In genomic region chr1:44855742-44856141, GRCh38 we compare ENCODE assay signal across 35 cellular contexts. TPM values are rescaled to one million over a fixed set of nuclear protein-coding genes. Genes with fewer than 3 reads are reported as not detected.
"Had no signal": no experiment of that assay in that cellular context is flagged by ENCODE, and none has a peak within 500 bp of the region (broad histone marks: within the 10 kb centered on the region; RNA-seq: fewer than 3 reads in every experiment).

No MANE protein-coding gene starts in this region.

- H3K4me3 ChIP-seq: adrenal gland, esophagus muscularis mucosa, pancreas, prostate gland, sigmoid colon, smooth muscle cell had no signal

- H3K9me3 ChIP-seq: adrenal gland, esophagus muscularis mucosa, neutrophil, pancreas, prostate gland, sigmoid colon had no signal

- DNase-seq: activated CD4-positive, alpha-beta T cell treated with anti-CD3 and anti-CD28 coated beads for 4 hours; activated CD4-positive, alpha-beta T cell treated with anti-CD3 and anti-CD28 coated beads, Interleukin-2, amount 50 U/mL, for 4 hours; activated effector memory CD4-positive, alpha-beta T cell treated with Interleukin-2 at 50 U/mL for 16 hours; activated naive CD4-positive, alpha-beta T cell treated with Interleukin-2 at 50 U/mL for 16 hours; activated naive CD8-positive, alpha-beta T cell treated with anti-CD3 and anti-CD28 coated beads for 36 hours; adrenal gland; cortex of kidney; foreskin melanocyte; glutamatergic neuron; islet precursor cell; left cardiac atrium; mesenchymal stem cell; nephron progenitor cell; pancreas; retina; sigmoid colon; stimulated activated CD4-positive, alpha-beta T cell treated with anti-CD3 and anti-CD28 coated beads, Interleukin-1b, Interleukin-23, amount 100 ng/mL, for 48 hours; stimulated activated CD4-positive, alpha-beta T cell treated with anti-CD3 and anti-CD28 coated beads, Interleukin-4, amount 100 ng/mL, for 4 hours; stimulated activated CD8-positive, alpha-beta memory T cell treated with anti-CD3 and anti-CD28 coated beads, Interleukin-4, amount 100 ng/mL, for 48 hours; stimulated activated naive CD8-positive, alpha-beta T cell treated with anti-CD3 and anti-CD28 coated beads, Interleukin-15, amount 100 ng/mL, for 72 hours; SW 1271; T-helper 9 cell had no signal

- H3K27me3 ChIP-seq: adrenal gland, esophagus muscularis mucosa, neutrophil, pancreas, sigmoid colon had no signal

- H3K4me1 Mint-ChIP-seq: brain; nephron progenitor cell; stimulated activated naive CD8-positive, alpha-beta T cell treated with anti-CD3 and anti-CD28 coated beads, Interleukin-15, amount 100 ng/mL, for 72 hours had no signal

- H3K9me3 Mint-ChIP-seq: activated naive CD8-positive, alpha-beta T cell treated with anti-CD3 and anti-CD28 coated beads for 36 hours; brain; nephron progenitor cell; stimulated activated memory B cell treated with anti-CD40 and anti-IgM and Interleukin-4, amounts not matched to agents 10 μg/mL and 1 μg/mL and 100 μg/mL, for 72 hours; stimulated activated naive CD8-positive, alpha-beta T cell treated with anti-CD3 and anti-CD28 coated beads, Interleukin-15, amount 100 ng/mL, for 72 hours; T-helper 1 cell treated with Interleukin-12 subunit alpha and Interleukin-12 subunit beta and Interleukin-4 antibody, amounts not matched to agents 30 μg/mL and 1 μg/mL, for 36 hours; type B pancreatic cell had no signal

- H3K36me3 ChIP-seq: neutrophil, pancreas, prostate gland had no signal

- FAIRE-seq: endothelial cell of umbilical vein, pancreas, TTC549 had no signal

- H3K27me3 Mint-ChIP-seq: activated naive CD8-positive, alpha-beta T cell treated with anti-CD3 and anti-CD28 coated beads for 36 hours; stimulated activated memory B cell treated with anti-CD40 and anti-IgM and Interleukin-4, amounts not matched to agents 10 μg/mL and 1 μg/mL and 100 μg/mL, for 72 hours; stimulated activated naive CD8-positive, alpha-beta T cell treated with anti-CD3 and anti-CD28 coated beads, Interleukin-15, amount 100 ng/mL, for 72 hours; type B pancreatic cell had no signal

- H3K27ac Mint-ChIP-seq: activated naive CD8-positive, alpha-beta T cell treated with anti-CD3 and anti-CD28 coated beads for 36 hours; nephron progenitor cell; stimulated activated memory B cell treated with anti-CD40 and anti-IgM and Interleukin-4, amounts not matched to agents 10 μg/mL and 1 μg/mL and 100 μg/mL, for 72 hours; T-helper 1 cell treated with Interleukin-12 subunit alpha and Interleukin-12 subunit beta and Interleukin-4 antibody, amounts not matched to agents 30 μg/mL and 1 μg/mL, for 36 hours; type B pancreatic cell had no signal

- ATAC-seq: left cardiac atrium; stimulated activated memory B cell treated with anti-CD40 and anti-IgM and Interleukin-4, amounts not matched to agents 10 μg/mL and 1 μg/mL and 100 μg/mL, for 72 hours; stimulated activated naive CD8-positive, alpha-beta T cell treated with anti-CD3 and anti-CD28 coated beads, Interleukin-15, amount 100 ng/mL, for 72 hours had no signal

- H3K27ac ChIP-seq: adrenal gland, esophagus muscularis mucosa, neutrophil, pancreas, prostate gland, sigmoid colon, VCaP had no signal

- H3K4me1 ChIP-seq: pancreas, prostate gland, sigmoid colon had no signal

- H3K4me2 ChIP-seq: smooth muscle cell had no signal

- H3K4me3 Mint-ChIP-seq: activated naive CD8-positive, alpha-beta T cell treated with anti-CD3 and anti-CD28 coated beads for 36 hours; brain; nephron progenitor cell; stimulated activated memory B cell treated with anti-CD40 and anti-IgM and Interleukin-4, amounts not matched to agents 10 μg/mL and 1 μg/mL and 100 μg/mL, for 72 hours; stimulated activated naive CD8-positive, alpha-beta T cell treated with anti-CD3 and anti-CD28 coated beads, Interleukin-15, amount 100 ng/mL, for 72 hours; T-helper 1 cell treated with Interleukin-12 subunit alpha and Interleukin-12 subunit beta and Interleukin-4 antibody, amounts not matched to agents 30 μg/mL and 1 μg/mL, for 36 hours; type B pancreatic cell had no signal

RNA-seq across cellular contexts. Expression of gene PTCH2, which starts 12.7 kb away (rescaled TPM):
- total RNA-seq: smooth muscle cell had no signal

RNA-seq across cellular contexts. Expression of gene DYNLT4, which starts 48.6 kb away (rescaled TPM):
- total RNA-seq: chondrocyte, myocyte had no signal
